In genomic region chr2:141490886-141491285, GRCh38 we compare ENCODE assay signal across 28 cellular contexts.
"Had no signal": no experiment of that assay in that cellular context is flagged by ENCODE, and none has a peak within 500 bp of the region (broad histone marks: within the 10 kb centered on the region; RNA-seq: fewer than 3 reads in every experiment).

No MANE protein-coding gene starts in this region.

- DNase-seq: activated CD4-positive, alpha-beta memory T cell treated with anti-CD3 and anti-CD28 coated beads, Interleukin-2, amount 10 ng/mL, durations not matched to agents 7 days and 5 days; activated CD4-positive, alpha-beta T cell treated with anti-CD3 and anti-CD28 coated beads for 1 hour; activated CD4-positive, alpha-beta T cell treated with anti-CD3 and anti-CD28 coated beads, Interleukin-2, amount 10 ng/mL, durations not matched to agents 7 days and 5 days; activated CD8-positive, alpha-beta memory T cell treated with anti-CD3 and anti-CD28 coated beads, Interleukin-2, amount 50 U/mL, for 48 hours; activated gamma-delta T cell; activated naive CD4-positive, alpha-beta T cell treated with anti-CD3 and anti-CD28 coated beads, Interleukin-2, amount 10 ng/mL, durations not matched to agents 7 days and 5 days; activated naive CD8-positive, alpha-beta T cell treated with anti-CD3 and anti-CD28 coated beads, Interleukin-2, amount 10 ng/mL, durations not matched to agents 7 days and 5 days; activated T-cell treated with anti-CD3 and anti-CD28 coated beads, Interleukin-2, amount 50 U/mL, for 24 hours; endodermal cell; heart right ventricle; kidney glomerular epithelial cell; left lung; lower lobe of right lung; naive B cell; pancreas; psoas muscle; stimulated activated CD4-positive, alpha-beta T cell treated with anti-CD3 and anti-CD28 coated beads, Interleukin-15, amount 100 ng/mL, for 24 hours; stimulated activated CD4-positive, alpha-beta T cell treated with anti-CD3 and anti-CD28 coated beads, Interleukin-2, amount 100 ng/mL, for 24 hours; stimulated activated naive B cell treated with anti-CD40 and anti-IgM and Interleukin-4, amounts not matched to agents 10 μg/mL and 1 μg/mL and 100 μg/mL, for 72 hours; stomach; T-helper 2 cell; tibial artery; upper lobe of right lung had no signal

- H3K4me3 Mint-ChIP-seq: activated CD4-positive, alpha-beta memory T cell treated with anti-CD3 and anti-CD28 coated beads, Interleukin-2, amount 10 ng/mL, durations not matched to agents 7 days and 5 days; activated CD4-positive, alpha-beta T cell treated with anti-CD3 and anti-CD28 coated beads, Interleukin-2, amount 10 ng/mL, durations not matched to agents 7 days and 5 days; activated naive CD4-positive, alpha-beta T cell treated with anti-CD3 and anti-CD28 coated beads, Interleukin-2, amount 10 ng/mL, durations not matched to agents 7 days and 5 days; activated naive CD8-positive, alpha-beta T cell treated with anti-CD3 and anti-CD28 coated beads, Interleukin-2, amount 10 ng/mL, durations not matched to agents 7 days and 5 days; activated T-cell treated with anti-CD3 and anti-CD28 coated beads, Interleukin-2, amount 50 U/mL, for 24 hours; central memory CD8-positive, alpha-beta T cell; dendritic cell treated with granulocyte-macrophage colony-stimulating factor and Interleukin-4, amounts not matched to agents 40 ng/mL and 50 ng/mL, for 4 days; endodermal cell; naive B cell; stimulated activated naive B cell treated with anti-CD40 and anti-IgM and Interleukin-4, amounts not matched to agents 10 μg/mL and 1 μg/mL and 100 μg/mL, for 72 hours; WTC11 had no signal

- H3K36me3 Mint-ChIP-seq: activated naive CD4-positive, alpha-beta T cell treated with anti-CD3 and anti-CD28 coated beads, Interleukin-2, amount 10 ng/mL, durations not matched to agents 7 days and 5 days; activated naive CD8-positive, alpha-beta T cell treated with anti-CD3 and anti-CD28 coated beads, Interleukin-2, amount 10 ng/mL, durations not matched to agents 7 days and 5 days; naive B cell; stimulated activated naive B cell treated with anti-CD40 and anti-IgM and Interleukin-4, amounts not matched to agents 10 μg/mL and 1 μg/mL and 100 μg/mL, for 72 hours; WTC11 had no signal

- H3K4me1 Mint-ChIP-seq: activated CD4-positive, alpha-beta memory T cell treated with anti-CD3 and anti-CD28 coated beads, Interleukin-2, amount 10 ng/mL, durations not matched to agents 7 days and 5 days; activated CD4-positive, alpha-beta T cell treated with anti-CD3 and anti-CD28 coated beads, Interleukin-2, amount 10 ng/mL, durations not matched to agents 7 days and 5 days; activated naive CD4-positive, alpha-beta T cell treated with anti-CD3 and anti-CD28 coated beads, Interleukin-2, amount 10 ng/mL, durations not matched to agents 7 days and 5 days; activated naive CD8-positive, alpha-beta T cell treated with anti-CD3 and anti-CD28 coated beads, Interleukin-2, amount 10 ng/mL, durations not matched to agents 7 days and 5 days; central memory CD8-positive, alpha-beta T cell; naive B cell had no signal

- H3K27me3 Mint-ChIP-seq: activated CD4-positive, alpha-beta memory T cell treated with anti-CD3 and anti-CD28 coated beads, Interleukin-2, amount 10 ng/mL, durations not matched to agents 7 days and 5 days; activated CD4-positive, alpha-beta T cell treated with anti-CD3 and anti-CD28 coated beads, Interleukin-2, amount 10 ng/mL, durations not matched to agents 7 days and 5 days; activated naive CD4-positive, alpha-beta T cell treated with anti-CD3 and anti-CD28 coated beads, Interleukin-2, amount 10 ng/mL, durations not matched to agents 7 days and 5 days; activated naive CD8-positive, alpha-beta T cell treated with anti-CD3 and anti-CD28 coated beads, Interleukin-2, amount 10 ng/mL, durations not matched to agents 7 days and 5 days; activated T-cell treated with anti-CD3 and anti-CD28 coated beads, Interleukin-2, amount 50 U/mL, for 24 hours; central memory CD8-positive, alpha-beta T cell; dendritic cell treated with granulocyte-macrophage colony-stimulating factor and Interleukin-4, amounts not matched to agents 40 ng/mL and 50 ng/mL, for 4 days; naive B cell; stimulated activated naive B cell treated with anti-CD40 and anti-IgM and Interleukin-4, amounts not matched to agents 10 μg/mL and 1 μg/mL and 100 μg/mL, for 72 hours had no signal

- ATAC-seq: heart right ventricle; left lung; lower lobe of right lung; pancreas; psoas muscle; stimulated activated naive B cell treated with anti-CD40 and anti-IgM and Interleukin-4, amounts not matched to agents 10 μg/mL and 1 μg/mL and 100 μg/mL, for 72 hours; upper lobe of right lung; WTC11 had no signal

- H3K9me3 Mint-ChIP-seq: activated CD4-positive, alpha-beta T cell treated with anti-CD3 and anti-CD28 coated beads, Interleukin-2, amount 10 ng/mL, durations not matched to agents 7 days and 5 days; dendritic cell treated with granulocyte-macrophage colony-stimulating factor and Interleukin-4, amounts not matched to agents 40 ng/mL and 50 ng/mL, for 4 days; endodermal cell; naive B cell; stimulated activated naive B cell treated with anti-CD40 and anti-IgM and Interleukin-4, amounts not matched to agents 10 μg/mL and 1 μg/mL and 100 μg/mL, for 72 hours; WTC11 had no signal

- FAIRE-seq: astrocyte, bronchial epithelial cell, pancreas had no signal

- H3K27ac Mint-ChIP-seq: activated CD4-positive, alpha-beta memory T cell treated with anti-CD3 and anti-CD28 coated beads, Interleukin-2, amount 10 ng/mL, durations not matched to agents 7 days and 5 days; activated CD4-positive, alpha-beta T cell treated with anti-CD3 and anti-CD28 coated beads, Interleukin-2, amount 10 ng/mL, durations not matched to agents 7 days and 5 days; activated naive CD4-positive, alpha-beta T cell treated with anti-CD3 and anti-CD28 coated beads, Interleukin-2, amount 10 ng/mL, durations not matched to agents 7 days and 5 days; activated naive CD8-positive, alpha-beta T cell treated with anti-CD3 and anti-CD28 coated beads, Interleukin-2, amount 10 ng/mL, durations not matched to agents 7 days and 5 days; activated T-cell treated with anti-CD3 and anti-CD28 coated beads, Interleukin-2, amount 50 U/mL, for 24 hours; dendritic cell treated with granulocyte-macrophage colony-stimulating factor and Interleukin-4, amounts not matched to agents 40 ng/mL and 50 ng/mL, for 4 days; endodermal cell; naive B cell; stimulated activated naive B cell treated with anti-CD40 and anti-IgM and Interleukin-4, amounts not matched to agents 10 μg/mL and 1 μg/mL and 100 μg/mL, for 72 hours; WTC11 had no signal
